Comparison of ENCODE assay signal across 9 cellular contexts in genomic region chr5:179763215-179763945, GRCh38. TPM values are rescaled to one million over a fixed set of nuclear protein-coding genes. Genes with fewer than 3 reads are reported as not detected.
DNase-seq lines count a peak whose midpoint lies in the region; ATAC-seq, FAIRE-seq and TF ChIP-seq lines count a peak whose summit lies in the region.
"Had no signal": no experiment of that assay in that cellular context is flagged by ENCODE, and none has a peak within 500 bp of the region (broad histone marks: within the 10 kb centered on the region; RNA-seq: fewer than 3 reads in every experiment).

No MANE protein-coding gene starts in this region.

- TF ChIP-seq CTCF in D721Med (IDR thresholded peaks at IDR 0.05; ENCODE audit: insufficient read depth, missing control alignments) (peak; percentile 91), stomach (IDR thresholded peaks at IDR 0.05) (peak in 5 of 7 experiments; percentile 79 to 89 (median 85))

- no peak for TF ChIP-seq POLR2A in erythroblast (IDR thresholded peaks at IDR 0.05; ENCODE audit: low read length)
- TF ChIP-seq POLR2A in stomach (IDR thresholded peaks at IDR 0.05), result no peak

- peaks cover 65% of the 10 kb centered on the region for H3K4me1 Mint-ChIP-seq in activated CD4-positive, alpha-beta memory T cell treated with anti-CD3 and anti-CD28 coated beads for 36 hours (ENCODE audit: low read depth)
- H3K4me1 Mint-ChIP-seq in naive thymus-derived CD4-positive, alpha-beta T cell, result peaks cover 48 to 70% (median 57%) of the 10 kb centered on the region in 7 donors

- H3K36me3 ChIP-seq in naive thymus-derived CD4-positive, alpha-beta T cell (ENCODE audit: control insufficient read depth in 2 of 3, insufficient read depth in 3 of 3, low read length in 3 of 3), result peaks cover 0 to 34% (median 13%) of the 10 kb centered on the region in 3 experiments
- peaks cover 13 to 32% (median 27%) of the 10 kb centered on the region in 4 donors for H3K36me3 ChIP-seq in stomach

- TF ChIP-seq EP300 in stomach (IDR thresholded peaks at IDR 0.05), result no peak

- H3K4me3 ChIP-seq in naive thymus-derived CD4-positive, alpha-beta T cell (ENCODE audit: low read length), result no peak overlapping the region
- H3K4me3 ChIP-seq in stomach, result no peak overlapping the region

- H3K27me3 ChIP-seq in naive thymus-derived CD4-positive, alpha-beta T cell (ENCODE audit: control insufficient read depth in 2 of 2, insufficient read depth in 2 of 2, low read length in 2 of 2), result no peaks in the 10 kb centered on the region
- H3K27me3 ChIP-seq in stomach, result no peaks in the 10 kb centered on the region

- WGBS in stomach, 5 donors, result 16 to 26% (median 19%) methylated on average over 10 of the region's 10 CpGs

- H3K9me3 ChIP-seq in naive thymus-derived CD4-positive, alpha-beta T cell (ENCODE audit: control insufficient read depth in 2 of 3, low read length in 3 of 3), result no peaks in the 10 kb centered on the region
- H3K9me3 ChIP-seq in stomach, result no peaks in the 10 kb centered on the region

- POLR2A ChIA-PET in activated CD4-positive, alpha-beta memory T cell treated with anti-CD3 and anti-CD28 coated beads for 36 hours (lab: Charles Lee), result interaction anchor here (0.6 to 1.3 kb wide), 3 partner anchors 27 to 74 kb away, joined by 3 to 6 read pairs (median 3); no protein-coding TSS in a partner anchor
- POLR2A ChIA-PET in naive thymus-derived CD4-positive, alpha-beta T cell (lab: Charles Lee), result interaction anchor here (0.6 to 1.8 kb wide), 10 partner anchors 21 to 140 kb away, joined by 3 to 7 read pairs (median 4); partner anchors contain the start of genes HNRNPH1 and LTC4S

- no peaks in the 10 kb centered on the region for H3K27me3 Mint-ChIP-seq in activated CD4-positive, alpha-beta memory T cell treated with anti-CD3 and anti-CD28 coated beads for 36 hours
- no peaks in the 10 kb centered on the region for H3K27me3 Mint-ChIP-seq in naive thymus-derived CD4-positive, alpha-beta T cell

- DNase-seq in D721Med (ENCODE audit: insufficient read length, low spot score) (peak; percentile 47), H4 (ENCODE audit: low spot score) (peak; percentile 92), NCI-H2196 treated with DMSO at 0.1 percent for 48 hours (lab: John Stamatoyannopoulos, UW; ENCODE audit: unreplicated experiment) (peak; percentile 23), erythroblast (lab: John Stamatoyannopoulos, UW) (peak; percentile 74 to 79), stomach (peak; percentile 71), NCI-H187 (lab: John Stamatoyannopoulos, UW) (no peak)
- DNase-seq in activated CD4-positive, alpha-beta memory T cell treated with anti-CD3 and anti-CD28 coated beads for 36 hours, result peak; percentile 62
- DNase-seq in naive thymus-derived CD4-positive, alpha-beta T cell, result peak in 8 of 9 donors; percentile 32 to 64 (median 51)

- CTCF ChIA-PET in activated CD4-positive, alpha-beta memory T cell treated with anti-CD3 and anti-CD28 coated beads for 36 hours (lab: Charles Lee), result interaction anchor here (0.6 to 4.9 kb wide), 35 partner anchors 8 to 526 kb away, joined by 3 to 61 read pairs (median 5); partner anchors contain the start of genes CBY3, HNRNPH1, LTC4S and MAML1
- CTCF ChIA-PET in naive thymus-derived CD4-positive, alpha-beta T cell (lab: Charles Lee), result interaction anchor here (0.6 to 2.8 kb wide), 12 partner anchors 9 to 327 kb away, joined by 3 to 36 read pairs (median 4); partner anchors contain the start of gene LTC4S

- H3K27ac ChIP-seq in naive thymus-derived CD4-positive, alpha-beta T cell (ENCODE audit: low read depth, low read length), result no peak overlapping the region
- H3K27ac ChIP-seq in stomach, result peak overlapping the region in 4 of 5 donors; percentile 29 to 73 (median 67)

- FAIRE-seq in D721Med (lab: Jason Lieb, UNC), result no peak
- FAIRE-seq: colon had no signal

- no peak overlapping the region for H3K4me3 Mint-ChIP-seq in activated CD4-positive, alpha-beta memory T cell treated with anti-CD3 and anti-CD28 coated beads for 36 hours
- H3K4me3 Mint-ChIP-seq in naive thymus-derived CD4-positive, alpha-beta T cell, result peak overlapping the region in 2 of 10 donors; percentile 12 to 29

- no peaks in the 10 kb centered on the region for H3K9me3 Mint-ChIP-seq in activated CD4-positive, alpha-beta memory T cell treated with anti-CD3 and anti-CD28 coated beads for 36 hours
- H3K9me3 Mint-ChIP-seq in naive thymus-derived CD4-positive, alpha-beta T cell, result no peaks in the 10 kb centered on the region

- intact Hi-C loops in activated CD4-positive, alpha-beta memory T cell treated with anti-CD3 and anti-CD28 coated beads for 36 hours (cut with micrococcal nuclease), result loop anchor here (2.0 to 10.0 kb wide), 2 partner anchors 33 to 141 kb away; partner anchors contain the start of gene TBC1D9B
- intact Hi-C loops in naive thymus-derived CD4-positive, alpha-beta T cell (cut with micrococcal nuclease), result loop anchor here (1.0 to 2.0 kb wide), 8 partner anchors 31 to 145 kb away; partner anchors contain the start of genes MAML1 (in 2 of the 2), MRNIP (in 2 of the 2) and CANX (in 1 of the 2)
- intact Hi-C loops in stomach (cut with DNase I; ENCODE audit: low total_unique reads), result no loop called here

- peak; percentile 75 for ATAC-seq in naive thymus-derived CD4-positive, alpha-beta T cell

- H3K36me3 Mint-ChIP-seq in activated CD4-positive, alpha-beta memory T cell treated with anti-CD3 and anti-CD28 coated beads for 36 hours, result peaks cover 13% of the 10 kb centered on the region
- H3K36me3 Mint-ChIP-seq in naive thymus-derived CD4-positive, alpha-beta T cell, result peaks cover 0 to 11% (median 0%) of the 10 kb centered on the region in 5 donors

- peaks cover 7 to 13% of the 10 kb centered on the region in 2 donors for H3K4me1 ChIP-seq in naive thymus-derived CD4-positive, alpha-beta T cell (ENCODE audit: control insufficient read depth in 2 of 2, insufficient read depth in 2 of 2, low read length in 2 of 2)
- H3K4me1 ChIP-seq in stomach, result peaks cover 41 to 94% (median 68%) of the 10 kb centered on the region in 4 donors

- H3K27ac Mint-ChIP-seq in activated CD4-positive, alpha-beta memory T cell treated with anti-CD3 and anti-CD28 coated beads for 36 hours, result no peak overlapping the region
- H3K27ac Mint-ChIP-seq in naive thymus-derived CD4-positive, alpha-beta T cell, result peak overlapping the region in 6 of 9 donors; percentile 10 to 90 (median 49)

RNA-seq across cellular contexts. Expression of gene LTC4S, which starts 30.4 kb away (rescaled TPM):
- total RNA-seq in H4 (2014; rRNA removed; shearing (Covaris generic)), result not detected in 2 replicates
- total RNA-seq in activated CD4-positive, alpha-beta memory T cell treated with anti-CD3 and anti-CD28 coated beads for 36 hours, result 1 to 10 TPM in 1 of 2 experiments, under 1 TPM in 1; 0.48 to 1.1 TPM
- total RNA-seq in naive thymus-derived CD4-positive, alpha-beta T cell, result 1 to 10 TPM; 2.0 to 8.1 (median 6.0) TPM
- 1 to 10 TPM in 1 of 2 donors, under 1 TPM in 1; 0.97 to 1.2 TPM for polyA plus RNA-seq in naive thymus-derived CD4-positive, alpha-beta T cell
- total RNA-seq in stomach, result 10 to 100 TPM in 2 of 5 donors, 1 to 10 TPM in 2, not detected in 1; 5.0 to 21.0 (median 13.3) TPM
- polyA plus RNA-seq in stomach, result 1 to 10 TPM; 3.3 to 8.4 (median 8.2) TPM

RNA-seq across cellular contexts. Expression of gene MAML1, which starts 30.8 kb away (rescaled TPM):
- total RNA-seq in H4 (2014; rRNA removed; shearing (Covaris generic)), result 11.9 and 12.8 TPM in 2 replicates
- total RNA-seq in activated CD4-positive, alpha-beta memory T cell treated with anti-CD3 and anti-CD28 coated beads for 36 hours, result 10 to 100 TPM; 20.3 to 22.2 TPM
- 10 to 100 TPM; 26.4 to 51.2 (median 35.5) TPM for total RNA-seq in naive thymus-derived CD4-positive, alpha-beta T cell
- 10 to 100 TPM in 1 of 2 donors, 1 to 10 TPM in 1; 3.5 to 12.3 TPM for polyA plus RNA-seq in naive thymus-derived CD4-positive, alpha-beta T cell
- total RNA-seq in stomach, result 10 to 100 TPM; 11.1 to 26.8 (median 16.0) TPM
- polyA plus RNA-seq in stomach, result 1 to 10 TPM; 5.8 to 7.4 (median 6.1) TPM

RNA-seq across cellular contexts. Expression of gene MGAT4B, which starts 43.3 kb away (rescaled TPM):
- 160 and 216 TPM in 2 replicates for total RNA-seq in H4 (2014; rRNA removed; shearing (Covaris generic))
- total RNA-seq in activated CD4-positive, alpha-beta memory T cell treated with anti-CD3 and anti-CD28 coated beads for 36 hours, result 10 to 100 TPM; 95.8 to 96.8 TPM
- total RNA-seq in naive thymus-derived CD4-positive, alpha-beta T cell, result 100 to 1,000 TPM in 4 of 5 experiments, 10 to 100 TPM in 1; 98.3 to 143 (median 118) TPM
- 10 to 100 TPM; 12.3 to 19.0 TPM for polyA plus RNA-seq in naive thymus-derived CD4-positive, alpha-beta T cell
- total RNA-seq in stomach, result 100 to 1,000 TPM; 149 to 617 (median 206) TPM
- 100 to 1,000 TPM in 2 of 3 donors, 10 to 100 TPM in 1; 85.0 to 115 (median 101) TPM for polyA plus RNA-seq in stomach

RNA-seq across cellular contexts. Expression of gene SQSTM1, which starts 57.3 kb away (rescaled TPM):
- total RNA-seq in H4 (2014; rRNA removed; shearing (Covaris generic)), result 993 and 1,115 TPM in 2 replicates
- 100 to 1,000 TPM; 127 to 130 TPM for total RNA-seq in activated CD4-positive, alpha-beta memory T cell treated with anti-CD3 and anti-CD28 coated beads for 36 hours
- total RNA-seq in naive thymus-derived CD4-positive, alpha-beta T cell, result 100 to 1,000 TPM; 173 to 309 (median 233) TPM
- 100 to 1,000 TPM; 129 to 178 TPM for polyA plus RNA-seq in naive thymus-derived CD4-positive, alpha-beta T cell
- total RNA-seq in stomach, result 100 to 1,000 TPM; 163 to 693 (median 508) TPM
- polyA plus RNA-seq in stomach, result 100 to 1,000 TPM; 166 to 251 (median 213) TPM

Comparison
In these comparisons a context has a peak if more than half of its experiments do, and no peak if none do; other contexts are left out.
1. DNase-seq: peak in D721Med (single experiment), H4 (single experiment), NCI-H2196 treated with DMSO at 0.1 percent for 48 hours (single experiment), activated CD4-positive, alpha-beta memory T cell treated with anti-CD3 and anti-CD28 coated beads for 36 hours (single experiment), erythroblast (2 of 2), naive thymus-derived CD4-positive, alpha-beta T cell (8 of 9) and stomach (single experiment); none in NCI-H187 (0 of 2).